ENCODE assay signal across 12 cellular contexts in genomic region chr9:113398796-113399195, GRCh38. TPM values are rescaled to one million over a fixed set of nuclear protein-coding genes. Genes with fewer than 3 reads are reported as not detected.
DNase-seq lines count a peak whose midpoint lies in the region; ATAC-seq, FAIRE-seq and TF ChIP-seq lines count a peak whose summit lies in the region.
"Had no signal": no experiment of that assay in that cellular context is flagged by ENCODE, and none has a peak within 500 bp of the region (broad histone marks: within the 10 kb centered on the region; RNA-seq: fewer than 3 reads in every experiment).

No MANE protein-coding gene starts in this region.

- no peaks in the 10 kb centered on the region for H3K9me3 Mint-ChIP-seq in central memory CD8-positive, alpha-beta T cell
- no peaks in the 10 kb centered on the region for H3K9me3 Mint-ChIP-seq in naive B cell

- peak overlapping the region; percentile 39 for H3K27ac ChIP-seq in C4-2B
- H3K27ac ChIP-seq: BLaER1 had no signal

- H3K4me1 Mint-ChIP-seq in central memory CD8-positive, alpha-beta T cell, result peaks cover 30% of the 10 kb centered on the region
- peaks cover 19 to 36% (median 33%) of the 10 kb centered on the region in 3 donors for H3K4me1 Mint-ChIP-seq in naive B cell

- H3K36me3 Mint-ChIP-seq in central memory CD8-positive, alpha-beta T cell (ENCODE audit: insufficient read depth), result peaks cover 11% of the 10 kb centered on the region
- no peaks in the 10 kb centered on the region for H3K36me3 Mint-ChIP-seq in naive B cell

- no peaks in the 10 kb centered on the region for H3K27me3 Mint-ChIP-seq in central memory CD8-positive, alpha-beta T cell
- no peaks in the 10 kb centered on the region for H3K27me3 Mint-ChIP-seq in naive B cell

- peak overlapping the region; percentile 88 for H3K4me3 Mint-ChIP-seq in central memory CD8-positive, alpha-beta T cell
- peak overlapping the region in 7 of 8 donors; percentile 64 to 97 (median 94) for H3K4me3 Mint-ChIP-seq in naive B cell

- no peak for ATAC-seq in central memory CD8-positive, alpha-beta T cell (replicated peaks; ENCODE audit: extremely low read depth, poor library complexity, severe bottlenecking)
- ATAC-seq in naive B cell (ENCODE audit: low read depth in 2 of 2), result no peak
- no peak for ATAC-seq in GM21423 (IDR thresholded peaks at IDR 0.05; ENCODE audit: unreplicated experiment)
- ATAC-seq in HG03354 (IDR thresholded peaks at IDR 0.05; ENCODE audit: poor library complexity, severe bottlenecking, unreplicated experiment), result no peak
- ATAC-seq in HG02840 (IDR thresholded peaks at IDR 0.05; ENCODE audit: low FRiP score, unreplicated experiment), result no peak
- ATAC-seq: esophagus mucosa had no signal

- FAIRE-seq in H54 (lab: Jason Lieb, UNC), result peak; percentile 81

- H3K27ac Mint-ChIP-seq in central memory CD8-positive, alpha-beta T cell (ENCODE audit: low read depth), result no peak overlapping the region
- H3K27ac Mint-ChIP-seq in naive B cell, result no peak overlapping the region

- TF ChIP-seq POLR2A in H54 (IDR thresholded peaks at IDR 0.05; ENCODE audit: low read depth, low read length), result no peak

- DNase-seq in H54 (ENCODE audit: insufficient read length, low spot score), result peak; percentile 34
- DNase-seq in central memory CD8-positive, alpha-beta T cell (ENCODE audit: low spot score in 2 of 2), result no peak
- no peak for DNase-seq in naive B cell
- DNase-seq in NCI-H187 treated with DMSO at 0.1 percent for 48 hours (lab: John Stamatoyannopoulos, UW), result no peak
- DNase-seq: activated CD4-positive, CD25-positive, alpha-beta regulatory T cell treated with anti-CD3 and anti-CD28 coated beads, Interleukin-2, amount 50 U/mL, for 72 hours; GF-D8 had no signal

- no peak for TF ChIP-seq CTCF in C4-2B (conservative IDR thresholded peaks at IDR 0.05)

RNA-seq across cellular contexts. Expression of gene ALAD, which starts 2.3 kb away (rescaled TPM):
- 10 to 100 TPM; 13.2 to 29.3 (median 17.3) TPM for polyA plus RNA-seq in naive B cell (ENCODE audit: low read depth in 6 of 6)

RNA-seq across cellular contexts. Expression of gene POLE3, which starts 11.7 kb away (rescaled TPM):
- polyA plus RNA-seq in naive B cell (ENCODE audit: low read depth in 6 of 6), result 100 to 1,000 TPM; 112 to 213 (median 140) TPM

RNA-seq across cellular contexts. Expression of gene C9orf43, which starts 11.8 kb away (rescaled TPM):
- polyA plus RNA-seq in naive B cell (ENCODE audit: low read depth in 6 of 6), result under 1 TPM in 5 of 6 donors, not detected in 1; 0.23 to 0.74 (median 0.52) TPM

RNA-seq across cellular contexts. Expression of gene HDHD3, which starts 22.0 kb away (rescaled TPM):
- polyA plus RNA-seq in naive B cell (ENCODE audit: low read depth in 6 of 6), result 10 to 100 TPM; 36.3 to 51.3 (median 42.8) TPM

RNA-seq across cellular contexts. Expression of gene BSPRY, which starts 49.5 kb away (rescaled TPM):
- 1 to 10 TPM in 4 of 6 donors, under 1 TPM in 2; 0.16 to 1.9 (median 1.2) TPM for polyA plus RNA-seq in naive B cell (ENCODE audit: low read depth in 6 of 6)
